In the genomic region with DNA sequence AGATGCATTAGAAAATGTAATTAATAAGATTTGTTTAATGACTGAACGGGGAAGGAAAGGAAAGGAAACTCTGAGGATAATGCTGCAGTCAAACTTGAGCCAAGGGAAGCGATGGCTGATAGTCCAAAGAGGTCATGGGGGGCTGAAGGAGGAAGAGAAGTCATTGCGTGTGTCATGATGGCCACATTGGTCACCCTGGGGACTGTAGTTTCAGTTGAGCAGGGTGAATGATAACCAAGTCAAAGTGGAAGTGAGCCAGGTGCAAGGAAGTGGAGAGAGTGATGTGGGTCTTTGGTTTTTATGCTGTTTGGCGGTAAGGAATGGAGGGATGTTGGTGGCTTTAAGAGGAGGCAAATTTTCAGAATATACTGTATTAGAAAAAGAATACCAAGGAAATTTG, we compare ENCODE assay signal across 1 cellular context.
TF ChIP-seq lines count a peak whose summit lies in the region.

No MANE protein-coding gene starts in this region.

TF ChIP-seq in HepG2, 621 proteins besides CTCF, POLR2A, EP300 and RAD21 (continued from another document):
- TF ChIP-seq, protein P1, sequence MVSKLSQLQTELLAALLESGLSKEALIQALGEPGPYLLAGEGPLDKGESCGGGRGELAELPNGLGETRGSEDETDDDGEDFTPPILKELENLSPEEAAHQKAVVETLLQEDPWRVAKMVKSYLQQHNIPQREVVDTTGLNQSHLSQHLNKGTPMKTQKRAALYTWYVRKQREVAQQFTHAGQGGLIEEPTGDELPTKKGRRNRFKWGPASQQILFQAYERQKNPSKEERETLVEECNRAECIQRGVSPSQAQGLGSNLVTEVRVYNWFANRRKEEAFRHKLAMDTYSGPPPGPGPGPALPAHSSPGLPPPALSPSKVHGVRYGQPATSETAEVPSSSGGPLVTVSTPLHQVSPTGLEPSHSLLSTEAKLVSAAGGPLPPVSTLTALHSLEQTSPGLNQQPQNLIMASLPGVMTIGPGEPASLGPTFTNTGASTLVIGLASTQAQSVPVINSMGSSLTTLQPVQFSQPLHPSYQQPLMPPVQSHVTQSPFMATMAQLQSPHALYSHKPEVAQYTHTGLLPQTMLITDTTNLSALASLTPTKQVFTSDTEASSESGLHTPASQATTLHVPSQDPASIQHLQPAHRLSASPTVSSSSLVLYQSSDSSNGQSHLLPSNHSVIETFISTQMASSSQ (IDR thresholded peaks at IDR 0.05; ENCODE audit: low read depth): no peak
- TF ChIP-seq, protein P1 (CRISPR knock-in tag; IDR thresholded peaks at IDR 0.05; ENCODE audit: borderline replicate concordance): no peak
